In the genomic region with DNA sequence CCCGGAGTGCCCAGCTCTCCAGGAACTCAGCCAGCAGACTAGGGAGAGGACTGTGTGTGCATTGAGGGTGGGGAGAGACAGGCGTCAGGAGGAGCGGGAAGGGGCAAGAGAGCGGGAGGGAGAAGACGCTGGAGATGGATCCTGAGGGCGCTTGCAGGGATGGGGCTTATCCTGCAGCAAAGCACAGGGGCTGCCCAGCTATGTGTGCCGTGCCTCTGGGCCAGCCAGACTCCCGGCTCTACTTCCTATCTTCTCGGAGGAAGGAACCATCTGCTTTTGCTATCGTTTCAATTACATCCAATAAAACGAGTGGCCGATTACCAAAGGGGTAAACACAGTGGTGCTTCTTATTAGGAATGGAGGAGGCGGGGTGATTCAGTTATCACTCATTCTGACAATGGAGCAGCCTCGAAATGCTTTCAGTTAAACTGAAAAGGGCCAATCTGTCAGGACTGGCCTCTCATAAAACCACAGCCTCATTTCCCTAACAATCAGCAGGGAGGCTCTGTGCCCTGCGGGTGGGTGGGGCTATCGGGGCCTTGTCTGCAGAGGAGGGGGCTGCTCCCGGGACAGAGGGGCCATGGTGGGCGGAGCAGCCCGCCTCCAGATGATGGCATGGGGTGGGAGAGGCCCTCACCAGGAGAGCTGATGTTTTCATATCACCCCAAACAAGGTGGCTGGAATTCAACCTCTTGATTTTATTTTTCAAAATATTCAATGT, we compare ENCODE assay signal across 12 cellular contexts.
DNase-seq lines count a peak whose midpoint lies in the region; ATAC-seq, FAIRE-seq and TF ChIP-seq lines count a peak whose summit lies in the region.
"Had no signal": no experiment of that assay in that cellular context is flagged by ENCODE, and none has a peak within 500 bp of the region (broad histone marks: within the 10 kb centered on the region; RNA-seq: fewer than 3 reads in every experiment).

No MANE protein-coding gene starts in this region.

- peaks cover 2% of the 10 kb centered on the region for H3K27me3 ChIP-seq in AG04450 (ENCODE audit: control insufficient read depth, insufficient read depth, low read length)
- no peaks in the 10 kb centered on the region for H3K27me3 ChIP-seq in foreskin keratinocyte
- H3K27me3 ChIP-seq: sigmoid colon had no signal

- no peaks in the 10 kb centered on the region for H3K9me3 ChIP-seq in AG04450 (ENCODE audit: control insufficient read depth, insufficient read depth, low read length)
- H3K9me3 ChIP-seq: Caco-2, sigmoid colon, thoracic aorta had no signal

- POLR2A ChIA-PET in AG04450 (lab: Yijun Ruan, JAX) (no interaction called here), RWPE1 (lab: Yijun Ruan, JAX; ENCODE audit: low non-redundant PET) (no interaction called here)

- FAIRE-seq in frontal cortex (lab: Jason Lieb, UNC) = no peak

- CTCF ChIA-PET in AG04450 (lab: Charles Lee) = no interaction called here
- CTCF ChIA-PET in RWPE1 (lab: Yijun Ruan, JAX) = no interaction called here

- H3K27ac ChIP-seq in AG04450 (ENCODE audit: low read depth, low read length) (no peak overlapping the region), RWPE1 (no peak overlapping the region), foreskin keratinocyte (no peak overlapping the region)
- H3K27ac ChIP-seq: sigmoid colon, thoracic aorta had no signal

- peak overlapping the region; percentile 29 for H3K4me3 ChIP-seq in AG04450 (ENCODE audit: low read depth, low read length)
- H3K4me3 ChIP-seq: sigmoid colon, thoracic aorta had no signal

- H3K4me1 ChIP-seq in foreskin keratinocyte = peaks cover 10% of the 10 kb centered on the region
- H3K4me1 ChIP-seq: sigmoid colon had no signal

- ATAC-seq in foreskin keratinocyte (peak; percentile 83), GM18873 (IDR thresholded peaks at IDR 0.05; ENCODE audit: low FRiP score, unreplicated experiment) (no peak)

- DNase-seq in AG04450 (ENCODE audit: low read depth, low spot score) (no peak), HCEC 1CT (peak; percentile 30), RWPE1 (ENCODE audit: low spot score) (peak; percentile 80), foreskin keratinocyte (peak; percentile 61 to 75), SIG-M5 (lab: John Stamatoyannopoulos, UW) (no peak), HT-29 (ENCODE audit: low spot score) (no peak), frontal cortex (ENCODE audit: low spot score in 2 of 2) (no peak)
- DNase-seq: activated naive CD4-positive, alpha-beta T cell treated with anti-CD3 and anti-CD28 coated beads, Interleukin-2, amount 50 U/mL, for 16 hours; Caco-2; sigmoid colon had no signal

- TF ChIP-seq CTCF in AG04450 (IDR thresholded peaks at IDR 0.05; ENCODE audit: low read depth, low read length) = no peak
- TF ChIP-seq CTCF in RWPE1 (conservative IDR thresholded peaks at IDR 0.05; ENCODE audit: low read depth) = no peak
- no peak for TF ChIP-seq CTCF in foreskin keratinocyte (conservative IDR thresholded peaks at IDR 0.05)

Comparison
In these comparisons a context has a peak if more than half of its experiments do, and no peak if none do; other contexts are left out.
1. DNase-seq: peak in HCEC 1CT (single experiment), RWPE1 (single experiment) and foreskin keratinocyte (2 of 2); none in AG04450 (single experiment), SIG-M5 (single experiment), HT-29 (single experiment) and frontal cortex (0 of 2).